Comparison of ENCODE assay signal across 1 cellular context in genomic region chr7:122791959-122792545, GRCh38.
TF ChIP-seq lines count a peak whose summit lies in the region.

No MANE protein-coding gene starts in this region.

TF ChIP-seq in HepG2, 621 proteins besides CTCF, POLR2A, EP300 and RAD21 (continued from another document and continues in another):
- TF ChIP-seq MLXIP (CRISPR knock-in tag; IDR thresholded peaks at IDR 0.05; ENCODE audit: borderline replicate concordance): no peak
- no peak for TF ChIP-seq NKX3-1 (CRISPR knock-in tag; IDR thresholded peaks at IDR 0.05)
- TF ChIP-seq UBTF (CRISPR knock-in tag; IDR thresholded peaks at IDR 0.05): no peak
- TF ChIP-seq TFE3 (CRISPR knock-in tag; IDR thresholded peaks at IDR 0.05): no peak
- no peak for TF ChIP-seq BCL6 (CRISPR knock-in tag; IDR thresholded peaks at IDR 0.05)
- no peak for TF ChIP-seq TGIF2 (CRISPR knock-in tag; IDR thresholded peaks at IDR 0.05)
- TF ChIP-seq CEBPB (IDR thresholded peaks at IDR 0.05; ENCODE audit: borderline replicate concordance, low read depth, low read length): peak; percentile 83
- TF ChIP-seq KLF11 (CRISPR knock-in tag; IDR thresholded peaks at IDR 0.05): no peak
- TF ChIP-seq ZNF564 (CRISPR knock-in tag; IDR thresholded peaks at IDR 0.05): 0 out of 2 replicates have a peak, but pooled peaks have one; percentile 24
- peak; percentile 37; the same call in 1 of the 2 replicates for TF ChIP-seq HMG20A (CRISPR knock-in tag; IDR thresholded peaks at IDR 0.05; ENCODE audit: borderline replicate concordance)
- TF ChIP-seq ATF7-NPFF (CRISPR knock-in tag; IDR thresholded peaks at IDR 0.05; ENCODE audit: low read depth): no peak
- no peak for TF ChIP-seq HINFP (CRISPR knock-in tag; IDR thresholded peaks at IDR 0.05; ENCODE audit: low read depth)
- peak; percentile 63 for TF ChIP-seq CEBPG (CRISPR knock-in tag; IDR thresholded peaks at IDR 0.05)
- TF ChIP-seq PBX2 (CRISPR knock-in tag; IDR thresholded peaks at IDR 0.05): no peak
- no peak for TF ChIP-seq ZBTB34 (CRISPR knock-in tag; IDR thresholded peaks at IDR 0.05)
- peak; percentile 43; the same call in 1 of the 2 replicates for TF ChIP-seq HDAC2 (CRISPR knock-in tag; IDR thresholded peaks at IDR 0.05)
- no peak for TF ChIP-seq ZNF142 (CRISPR knock-in tag; IDR thresholded peaks at IDR 0.05)
- TF ChIP-seq NFIC (IDR thresholded peaks at IDR 0.05; ENCODE audit: low read length): no peak
- no peak for TF ChIP-seq ZNF567 (CRISPR knock-in tag; IDR thresholded peaks at IDR 0.05; ENCODE audit: borderline replicate concordance)
- TF ChIP-seq ZNF275 (CRISPR knock-in tag; IDR thresholded peaks at IDR 0.05; ENCODE audit: borderline replicate concordance): no peak
- TF ChIP-seq ZUFSP (CRISPR knock-in tag; IDR thresholded peaks at IDR 0.05; ENCODE audit: borderline replicate concordance): no peak
- TF ChIP-seq IRF2 (CRISPR knock-in tag; IDR thresholded peaks at IDR 0.05): 0 out of 2 replicates have a peak, but pooled peaks have one; percentile 21
- peak; percentile 62 for TF ChIP-seq NCOA2 (CRISPR knock-in tag; IDR thresholded peaks at IDR 0.05)
- TF ChIP-seq TARDBP (CRISPR knock-in tag; IDR thresholded peaks at IDR 0.05): no peak
- TF ChIP-seq SMAD3 (CRISPR knock-in tag; IDR thresholded peaks at IDR 0.05): no peak
- TF ChIP-seq ZMYM4 (CRISPR knock-in tag; IDR thresholded peaks at IDR 0.05): no peak
